In genomic region chr10:79129361-79129997, GRCh38 we compare ENCODE assay signal across 8 cellular contexts.
DNase-seq lines count a peak whose midpoint lies in the region; ATAC-seq and TF ChIP-seq lines count a peak whose summit lies in the region.
"Had no signal": no experiment of that assay in that cellular context is flagged by ENCODE, and none has a peak within 500 bp of the region (broad histone marks: within the 10 kb centered on the region; RNA-seq: fewer than 3 reads in every experiment).

No MANE protein-coding gene starts in this region.

- 10% methylated on average over 8 of the region's 8 CpGs for WGBS in HUES64
- 65 to 73% methylated on average over 5 to 8 of the region's 8 CpGs for WGBS in thyroid gland, 2 donors

- peak overlapping the region; percentile 24; the same call in 1 of the 2 replicates for H3K4me3 ChIP-seq in HUES64 (ENCODE audit: low read length)
- H3K4me3 ChIP-seq in iPS-18a (ENCODE audit: low read length): peak overlapping the region; percentile 15
- no peak overlapping the region for H3K4me3 ChIP-seq in subcutaneous abdominal adipose tissue (ENCODE audit: low read depth in 1 of 5, low read length in 5 of 5)
- H3K4me3 ChIP-seq in thyroid gland (replicated peaks in 1 of 3): no peak overlapping the region

- H3K9ac ChIP-seq in HUES64 (ENCODE audit: low read depth, low read length) (peak overlapping the region; percentile 63), iPS-18a (ENCODE audit: low read length) (peak overlapping the region; percentile 6), subcutaneous abdominal adipose tissue (ENCODE audit: low read length in 5 of 5) (peak overlapping the region in 1 of 5 donors; percentile 26)

- no peak for TF ChIP-seq CTCF in thyroid gland (IDR thresholded peaks at IDR 0.05)

- H3K36me3 ChIP-seq in HUES64 (ENCODE audit: insufficient read depth, low read length) (peaks cover 9% of the 10 kb centered on the region; the same call in 1 of the 2 replicates), iPS-18a (ENCODE audit: control insufficient read depth, low read depth, low read length) (peaks cover 7% of the 10 kb centered on the region), subcutaneous abdominal adipose tissue (ENCODE audit: control insufficient read depth in 5 of 5, insufficient read depth in 5 of 5, low read length in 5 of 5) (peaks cover 0 to 72% (median 47%) of the 10 kb centered on the region in 5 donors), thyroid gland (peaks cover 9 to 15% of the 10 kb centered on the region in 2 donors)

- peaks cover 71% of the 10 kb centered on the region for H3K4me1 ChIP-seq in HUES64 (ENCODE audit: insufficient read depth, low read length)
- H3K4me1 ChIP-seq in iPS-18a (ENCODE audit: control insufficient read depth, low read depth, low read length): peaks cover 59% of the 10 kb centered on the region
- peaks cover 0 to 84% (median 72%) of the 10 kb centered on the region in 5 donors for H3K4me1 ChIP-seq in subcutaneous abdominal adipose tissue (ENCODE audit: control insufficient read depth in 5 of 5, insufficient read depth in 5 of 5, low read length in 5 of 5)
- H3K4me1 ChIP-seq in thyroid gland: peaks cover 25 to 46% of the 10 kb centered on the region in 2 donors

- H3K27me3 ChIP-seq in HUES64 (ENCODE audit: insufficient read depth, low read length) (no peaks in the 10 kb centered on the region), iPS-18a (ENCODE audit: control insufficient read depth, insufficient read depth, low read length) (no peaks in the 10 kb centered on the region), subcutaneous abdominal adipose tissue (ENCODE audit: control insufficient read depth in 5 of 5, insufficient read depth in 4 of 5, low read length in 5 of 5) (no peaks in the 10 kb centered on the region), thyroid gland (no peaks in the 10 kb centered on the region)

- no peak for TF ChIP-seq POLR2A in thyroid gland (IDR thresholded peaks at IDR 0.05)

- intact Hi-C loops in thyroid gland (cut with DNase I): no loop called here

- peak overlapping the region; percentile 94 for H3K27ac ChIP-seq in HUES64 (ENCODE audit: low read depth, low read length)
- peak overlapping the region; percentile 50 for H3K27ac ChIP-seq in iPS-18a (ENCODE audit: low read length)
- H3K27ac ChIP-seq in subcutaneous abdominal adipose tissue (ENCODE audit: low read depth, low read length): peak overlapping the region; percentile 3
- peak overlapping the region in 1 of 3 donors; percentile 10 for H3K27ac ChIP-seq in thyroid gland

- H3K9me3 ChIP-seq in HUES64 (ENCODE audit: insufficient read depth, low read depth, low read length): no peaks in the 10 kb centered on the region
- no peaks in the 10 kb centered on the region for H3K9me3 ChIP-seq in iPS-18a (ENCODE audit: control insufficient read depth, low read depth, low read length)
- no peaks in the 10 kb centered on the region for H3K9me3 ChIP-seq in subcutaneous abdominal adipose tissue (ENCODE audit: control insufficient read depth in 5 of 5, low read length in 5 of 5)
- H3K9me3 ChIP-seq in thyroid gland: no peaks in the 10 kb centered on the region

- peak; percentile 40 for DNase-seq in UCSD-AML1 (lab: John Stamatoyannopoulos, UW; ENCODE audit: unreplicated experiment)
- DNase-seq in thyroid gland: no peak
- DNase-seq: naive B cell had no signal

- no peak for ATAC-seq in HG03135 (IDR thresholded peaks at IDR 0.05; ENCODE audit: unreplicated experiment)
- no peak for ATAC-seq in GM18511 (IDR thresholded peaks at IDR 0.05; ENCODE audit: unreplicated experiment)

Comparison
In these comparisons a context has a peak if more than half of its experiments do, and no peak if none do; other contexts are left out.
1. H3K4me3 ChIP-seq: peak in HUES64 (single experiment) and iPS-18a (single experiment); none in subcutaneous abdominal adipose tissue (0 of 5) and thyroid gland (0 of 3).